1 cellular context compared by ENCODE assay signal in genomic region chr5:176360894-176361436, GRCh38.
TF ChIP-seq lines count a peak whose summit lies in the region.

No MANE protein-coding gene starts in this region.

TF ChIP-seq in endothelial cell of umbilical vein, 7 proteins besides CTCF, POLR2A, EP300 and RAD21:
- TF ChIP-seq FOS (IDR thresholded peaks at IDR 0.05; ENCODE audit: borderline replicate concordance, insufficient read depth, low read length): no peak
- TF ChIP-seq MYC (IDR thresholded peaks at IDR 0.05; ENCODE audit: low read depth, low read length): no peak
- no peak for TF ChIP-seq JUN (IDR thresholded peaks at IDR 0.05; ENCODE audit: borderline replicate concordance, insufficient read depth, insufficient read length, low read depth)
- TF ChIP-seq EZH2 (IDR thresholded peaks at IDR 0.05; ENCODE audit: borderline replicate concordance, low read depth, low read length, severe bottlenecking): no peak
- no peak for TF ChIP-seq GATA2 (IDR thresholded peaks at IDR 0.05; ENCODE audit: insufficient read depth, insufficient read length, low read depth, low read length)
- TF ChIP-seq POLR2AphosphoS5 (IDR thresholded peaks at IDR 0.05; ENCODE audit: insufficient read depth, low read depth, low read length): no peak
- TF ChIP-seq, protein P1, sequence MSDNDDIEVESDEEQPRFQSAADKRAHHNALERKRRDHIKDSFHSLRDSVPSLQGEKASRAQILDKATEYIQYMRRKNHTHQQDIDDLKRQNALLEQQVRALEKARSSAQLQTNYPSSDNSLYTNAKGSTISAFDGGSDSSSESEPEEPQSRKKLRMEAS (IDR thresholded peaks at IDR 0.05; ENCODE audit: insufficient read depth, insufficient read length): no peak
